ENCODE assay signal across 12 cellular contexts in the genomic region with DNA sequence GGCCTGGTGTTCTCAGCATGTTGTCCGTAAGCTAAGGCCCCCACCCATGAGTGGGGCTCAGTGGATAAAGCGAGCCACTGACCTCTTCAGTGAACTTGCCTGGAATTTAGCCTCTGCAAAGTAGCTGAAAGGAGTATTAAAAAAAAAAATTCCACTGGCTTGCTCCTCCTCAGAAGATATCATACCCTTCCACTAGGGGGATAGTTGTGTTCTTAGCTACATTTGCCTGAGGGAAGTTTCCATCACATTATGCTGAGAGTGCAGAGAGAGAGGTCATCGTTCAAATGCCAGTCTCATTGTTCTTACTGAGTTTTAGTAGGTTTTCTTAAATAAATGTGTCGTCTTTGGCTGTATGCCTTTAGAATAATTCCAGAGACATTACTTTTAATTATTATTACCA.
DNase-seq lines count a peak whose midpoint lies in the region; ATAC-seq, FAIRE-seq and TF ChIP-seq lines count a peak whose summit lies in the region.
"Had no signal": no experiment of that assay in that cellular context is flagged by ENCODE, and none has a peak within 500 bp of the region (broad histone marks: within the 10 kb centered on the region; RNA-seq: fewer than 3 reads in every experiment).

No MANE protein-coding gene starts in this region.

- H3K27ac ChIP-seq in DOHH2 (ENCODE audit: low read depth, low read length): no peak overlapping the region
- no peak overlapping the region for H3K27ac ChIP-seq in RWPE1
- H3K27ac ChIP-seq in iPS DF 6.9 (ENCODE audit: low read length): no peak overlapping the region
- H3K27ac ChIP-seq: uterus had no signal

- POLR2A ChIA-PET in RWPE1 (lab: Yijun Ruan, JAX; ENCODE audit: low non-redundant PET): no interaction called here

- ATAC-seq in GM21423 (IDR thresholded peaks at IDR 0.05; ENCODE audit: unreplicated experiment): no peak

- H3K4me1 Mint-ChIP-seq in HFFc6 (ENCODE audit: low read depth): no peaks in the 10 kb centered on the region

- CTCF ChIA-PET in RWPE1 (lab: Yijun Ruan, JAX): no interaction called here

- no peaks in the 10 kb centered on the region for H3K4me1 ChIP-seq in DOHH2 (ENCODE audit: control insufficient read depth, low read length)
- H3K4me1 ChIP-seq in iPS DF 6.9 (ENCODE audit: control insufficient read depth, insufficient read depth, low read length): 0 out of 2 replicates have a peak, but pooled peaks cover 2% of the 10 kb centered on the region
- H3K4me1 ChIP-seq: uterus had no signal

- no CpG with 5 or more reads among the region's 4 CpGs for WGBS in iPS DF 6.9 (ENCODE audit: insufficient coverage, insufficient read length)

- H3K4me3 Mint-ChIP-seq in HFFc6: no peak overlapping the region
- H3K4me3 Mint-ChIP-seq: dendritic cell treated with granulocyte-macrophage colony-stimulating factor and Interleukin-4, amounts not matched to agents 40 ng/mL and 50 ng/mL, for 4 days had no signal

- no peaks in the 10 kb centered on the region for H3K36me3 Mint-ChIP-seq in HFFc6 (ENCODE audit: low read depth)

- H3K9me3 ChIP-seq in DOHH2 (ENCODE audit: control insufficient read depth, insufficient read depth, low read length) (peaks cover 6% of the 10 kb centered on the region; the same call in 1 of the 2 replicates), iPS DF 6.9 (ENCODE audit: control insufficient read depth, insufficient read depth, low read length) (no peaks in the 10 kb centered on the region)
- H3K9me3 ChIP-seq: uterus had no signal

- H3F3A ChIP-seq in DOHH2 (ENCODE audit: control insufficient read depth, insufficient read depth): no peaks in the 10 kb centered on the region

- no peak for DNase-seq in HFFc6
- DNase-seq in RWPE1 (ENCODE audit: low spot score): peak; percentile 1
- peak; percentile 22 for DNase-seq in iPS DF 6.9 (ENCODE audit: low read depth, low spot score)
- DNase-seq in activated CD4-positive, alpha-beta T cell treated with anti-CD3 and anti-CD28 coated beads for 48 hours: no peak
- no peak for DNase-seq in Ammon's horn (ENCODE audit: low spot score)
- DNase-seq in D721Med (ENCODE audit: insufficient read length, low spot score): no peak
- DNase-seq: activated T-cell treated with anti-CD3 and anti-CD28 coated beads for 4 hours, hypothalamus, uterus had no signal

- H3K27me3 ChIP-seq in DOHH2 (ENCODE audit: control insufficient read depth, low read length) (no peaks in the 10 kb centered on the region), iPS DF 6.9 (ENCODE audit: control insufficient read depth, insufficient read depth, low read length) (no peaks in the 10 kb centered on the region)
- H3K27me3 ChIP-seq: uterus had no signal

- H3K4me2 ChIP-seq in DOHH2 (ENCODE audit: low read length): no peak overlapping the region

- no peaks in the 10 kb centered on the region for H4K20me1 ChIP-seq in DOHH2 (ENCODE audit: control insufficient read depth, insufficient read depth, low read depth, low read length)

- H3K27ac Mint-ChIP-seq in HFFc6: no peak overlapping the region
- H3K27ac Mint-ChIP-seq: dendritic cell treated with granulocyte-macrophage colony-stimulating factor and Interleukin-4, amounts not matched to agents 40 ng/mL and 50 ng/mL, for 4 days had no signal

- no peaks in the 10 kb centered on the region; the same call in 1 of the 2 replicates for H3K9me2 ChIP-seq in DOHH2 (replicated peaks; ENCODE audit: control insufficient read depth, low read length)

- H3K79me2 ChIP-seq in DOHH2 (ENCODE audit: control insufficient read depth, low read length): no peaks in the 10 kb centered on the region

- FAIRE-seq in D721Med (lab: Jason Lieb, UNC): no peak

- peak; percentile 10 for TF ChIP-seq CTCF in DOHH2 (IDR thresholded peaks at IDR 0.05; ENCODE audit: low read depth, low read length, poor library complexity, severe bottlenecking)
- peak; percentile 39; the same call in 1 of the 2 replicates for TF ChIP-seq CTCF in HFFc6 (IDR thresholded peaks at IDR 0.05)
- TF ChIP-seq CTCF in RWPE1 (conservative IDR thresholded peaks at IDR 0.05; ENCODE audit: low read depth): no peak
- no peak for TF ChIP-seq CTCF in D721Med (IDR thresholded peaks at IDR 0.05; ENCODE audit: insufficient read depth, missing control alignments)

- no peaks in the 10 kb centered on the region; the same call in 1 of the 2 replicates for H3K27me3 Mint-ChIP-seq in HFFc6 (ENCODE audit: insufficient read depth)
- H3K27me3 Mint-ChIP-seq: dendritic cell treated with granulocyte-macrophage colony-stimulating factor and Interleukin-4, amounts not matched to agents 40 ng/mL and 50 ng/mL, for 4 days had no signal

- no peak overlapping the region for H3K4me3 ChIP-seq in DOHH2 (ENCODE audit: low read length)
- no peak overlapping the region for H3K4me3 ChIP-seq in iPS DF 6.9 (ENCODE audit: low read length)
- H3K4me3 ChIP-seq: uterus had no signal

- H3K9me3 Mint-ChIP-seq in HFFc6: peaks cover 36% of the 10 kb centered on the region

- no peaks in the 10 kb centered on the region for H3K36me3 ChIP-seq in DOHH2 (ENCODE audit: control insufficient read depth, low read length)
- no peaks in the 10 kb centered on the region for H3K36me3 ChIP-seq in iPS DF 6.9 (ENCODE audit: control insufficient read depth, insufficient read depth, low read length)
- H3K36me3 ChIP-seq: uterus had no signal

Comparison
In these comparisons a context has a peak if more than half of its experiments do, and no peak if none do; other contexts are left out.
1. CTCF ChIP-seq: peak in DOHH2 (single experiment) and HFFc6 (single experiment); none in RWPE1 (single experiment) and D721Med (single experiment).
2. DNase-seq: peak in RWPE1 (single experiment) and iPS DF 6.9 (single experiment); none in HFFc6 (single experiment), activated CD4-positive, alpha-beta T cell treated with anti-CD3 and anti-CD28 coated beads for 48 hours (single experiment), Ammon's horn (single experiment) and D721Med (single experiment).